In the genomic region with DNA sequence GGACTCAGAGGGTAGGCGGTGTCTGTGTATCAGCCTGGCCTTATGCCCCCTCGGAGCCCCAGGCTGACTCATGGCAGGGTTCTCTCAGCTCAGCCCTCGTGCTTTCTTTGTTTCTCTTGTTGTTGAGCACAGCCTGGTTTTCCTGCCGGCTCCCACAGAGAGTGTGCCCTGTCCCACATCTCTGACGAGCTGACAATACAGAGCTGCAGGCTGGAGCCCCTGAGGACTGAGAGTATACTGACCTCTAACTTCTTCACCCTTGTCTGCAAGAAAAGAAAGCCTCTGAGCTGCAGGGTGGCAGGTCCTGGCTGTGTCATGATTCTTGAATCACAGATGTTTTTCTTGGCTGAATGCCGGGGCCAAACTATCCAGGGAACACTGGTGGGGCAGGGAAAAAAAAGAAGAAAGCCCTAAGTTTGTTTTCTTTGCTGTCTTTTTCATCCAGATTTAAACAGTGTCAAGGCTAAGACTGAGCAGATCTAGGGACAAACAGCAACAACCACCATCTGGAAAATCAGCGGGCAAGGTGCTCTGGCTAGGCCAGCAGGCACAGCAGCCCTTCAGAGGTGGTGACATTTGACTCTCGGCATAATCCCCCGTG, we compare ENCODE assay signal across 9 cellular contexts.
A peak's percentile ranks its signal among the peaks of the same experiment; 100 is the strongest.
DNase-seq lines count a peak whose midpoint lies in the region; ATAC-seq, FAIRE-seq and TF ChIP-seq lines count a peak whose summit lies in the region.
"Had no signal": no experiment of that assay in that cellular context is flagged by ENCODE, and none has a peak within 500 bp of the region (broad histone marks: within the 10 kb centered on the region; RNA-seq: fewer than 3 reads in every experiment).

No MANE protein-coding gene starts in this region.

- H3K9me3 ChIP-seq in AG04450 (ENCODE audit: control insufficient read depth, insufficient read depth, low read length) = no peaks in the 10 kb centered on the region; the same call in 1 of the 2 replicates
- no peaks in the 10 kb centered on the region for H3K9me3 ChIP-seq in endothelial cell of umbilical vein (replicated peaks; ENCODE audit: control insufficient read depth, insufficient read depth, low read length)

- H2AFZ ChIP-seq in endothelial cell of umbilical vein (ENCODE audit: low read depth, low read length) = peak overlapping the region; percentile 49

- H4K20me1 ChIP-seq in endothelial cell of umbilical vein (replicated peaks; ENCODE audit: control insufficient read depth, extremely low read depth, insufficient read depth, low read length) = no peaks in the 10 kb centered on the region

- H3K4me2 ChIP-seq in endothelial cell of umbilical vein (ENCODE audit: insufficient read depth, low read length) = peak overlapping the region; percentile 16

- H3K9me1 ChIP-seq in endothelial cell of umbilical vein (replicated peaks; ENCODE audit: control insufficient read depth, extremely low read depth, insufficient read depth, low read length) = no peaks in the 10 kb centered on the region

- no peaks in the 10 kb centered on the region for H3K36me3 ChIP-seq in endothelial cell of umbilical vein (ENCODE audit: control insufficient read depth in 2 of 2, extremely low read depth in 1 of 2, insufficient read depth in 2 of 2, low read length in 2 of 2)

- peak; percentile 88 for FAIRE-seq in endothelial cell of umbilical vein (lab: Jason Lieb, UNC)
- FAIRE-seq: G401.6 had no signal

- intact Hi-C loops in endothelial cell of umbilical vein (cut with micrococcal nuclease) = loop anchor here (5.0 kb wide), 1 partner anchor 88 kb away; the partner anchor contains the start of genes KAT14 and PET117

- H3K4me1 ChIP-seq in endothelial cell of umbilical vein (ENCODE audit: control insufficient read depth, extremely low read depth, insufficient read depth, low read length) = peaks cover 14% of the 10 kb centered on the region

- ATAC-seq in HG02938 (IDR thresholded peaks at IDR 0.05; ENCODE audit: unreplicated experiment) = no peak

- H3K27me3 ChIP-seq in AG04450 (ENCODE audit: control insufficient read depth, insufficient read depth, low read length) = no peaks in the 10 kb centered on the region
- H3K27me3 ChIP-seq in endothelial cell of umbilical vein (ENCODE audit: control insufficient read depth in 2 of 2, insufficient read depth in 2 of 2, low read length in 2 of 2) = no peaks in the 10 kb centered on the region

- peak; percentile 0 for DNase-seq in AG04450 (ENCODE audit: low read depth, low spot score)
- DNase-seq in NCI-H2171 treated with DMSO at 0.1 percent for 48 hours (lab: John Stamatoyannopoulos, UW) = peak; percentile 79
- DNase-seq in endothelial cell of umbilical vein (ENCODE audit: low read depth, low spot score) = peak; percentile 83
- DNase-seq in mucosa of gallbladder (ENCODE audit: low spot score) = peak; percentile 55
- DNase-seq in NCI-H345 treated with DMSO at 0.1 percent for 48 hours (lab: John Stamatoyannopoulos, UW; ENCODE audit: unreplicated experiment) = no peak
- DNase-seq in G401 (ENCODE audit: low spot score) = no peak
- no peak for DNase-seq in AML-193 (lab: John Stamatoyannopoulos, UW)

- in situ Hi-C loops in G401 (cut with HindIII; ENCODE audit: low sequenced_read_pairs) = no loop called here

- TF ChIP-seq CTCF in AG04450 (IDR thresholded peaks at IDR 0.05; ENCODE audit: low read depth, low read length) (no peak), endothelial cell of umbilical vein (IDR thresholded peaks at IDR 0.05; ENCODE audit: extremely low read depth in 1 of 2, insufficient read depth in 1 of 2, low read depth in 1 of 2, low read length in 2 of 2) (no peak)

- dilution Hi-C loops in endothelial cell of umbilical vein (cut with MboI; ENCODE audit: extremely low pct_ligation_motif_present, low sequenced_read_pairs) = no loop called here

- no peak overlapping the region for H3K9ac ChIP-seq in endothelial cell of umbilical vein (replicated peaks; ENCODE audit: extremely low read depth, insufficient read depth, low read length)

- BruUV-seq in endothelial cell of umbilical vein (replicated peaks; lab: Mats Ljungman, UMichigan) = no TSS peak

- POLR2A ChIA-PET in AG04450 (lab: Yijun Ruan, JAX) = no interaction called here
- POLR2A ChIA-PET in endothelial cell of umbilical vein (lab: Charles Lee) = interaction anchor here (0.8 kb wide), 1 partner anchor 87 kb away, joined by 5 read pairs; no protein-coding TSS in a partner anchor

- no peaks in the 10 kb centered on the region for H3K79me2 ChIP-seq in endothelial cell of umbilical vein (ENCODE audit: control insufficient read depth, insufficient read depth, low read length)

- CTCF ChIA-PET in AG04450 (lab: Charles Lee) = interaction anchor here (0.6 to 1.6 kb wide), 3 partner anchors 11 to 63 kb away, joined by 3 to 4 read pairs (median 3); partner anchors contain the start of gene ZNF133
- CTCF ChIA-PET in endothelial cell of umbilical vein (lab: Charles Lee) = interaction anchor here (0.9 kb wide), 1 partner anchor 14 kb away, joined by 3 read pairs; no protein-coding TSS in a partner anchor

- TF ChIP-seq POLR2A in endothelial cell of umbilical vein (IDR thresholded peaks at IDR 0.05; ENCODE audit: low read depth, low read length) = no peak

- H3K27ac ChIP-seq in AG04450 (ENCODE audit: low read depth, low read length) (peak overlapping the region; percentile 2), endothelial cell of umbilical vein (ENCODE audit: insufficient read depth, low read depth, low read length) (no peak overlapping the region)

- peak overlapping the region; percentile 32 for H3K4me3 ChIP-seq in AG04450 (ENCODE audit: low read depth, low read length)
- no peak overlapping the region for H3K4me3 ChIP-seq in endothelial cell of umbilical vein (replicated peaks in 1 of 3; ENCODE audit: insufficient read depth in 1 of 3, low read depth in 1 of 3, low read length in 3 of 3)

TF ChIP-seq in endothelial cell of umbilical vein, 7 proteins besides CTCF, POLR2A, EP300 and RAD21:
- TF ChIP-seq JUN (IDR thresholded peaks at IDR 0.05; ENCODE audit: borderline replicate concordance, insufficient read depth, insufficient read length, low read depth) (no peak), FOS (IDR thresholded peaks at IDR 0.05; ENCODE audit: borderline replicate concordance, insufficient read depth, low read length) (peak; percentile 73)
TF ChIP-seq in endothelial cell of umbilical vein: peak in this region for 1.

Comparison
In these comparisons a context has a peak if more than half of its experiments do, and no peak if none do; other contexts are left out.
1. DNase-seq: peak in AG04450 (single experiment), NCI-H2171 treated with DMSO at 0.1 percent for 48 hours (single experiment), endothelial cell of umbilical vein (single experiment) and mucosa of gallbladder (single experiment); none in NCI-H345 treated with DMSO at 0.1 percent for 48 hours (single experiment), G401 (single experiment) and AML-193 (0 of 2).